ENCODE assay signal across 21 cellular contexts in genomic region chr14:28482644-28483043, GRCh38.
A peak's percentile ranks its signal among the peaks of the same experiment; 100 is the strongest.
DNase-seq lines count a peak whose midpoint lies in the region; ATAC-seq, FAIRE-seq and TF ChIP-seq lines count a peak whose summit lies in the region.
"Had no signal": no experiment of that assay in that cellular context is flagged by ENCODE, and none has a peak within 500 bp of the region (broad histone marks: within the 10 kb centered on the region; RNA-seq: fewer than 3 reads in every experiment).

No MANE protein-coding gene starts in this region.

- DNase-seq in NCI-H2227 treated with DMSO at 0.1 percent for 48 hours (lab: John Stamatoyannopoulos, UW), result peak; percentile 14
- no peak for DNase-seq in astrocyte (ENCODE audit: low read depth)
- peak; percentile 5 for DNase-seq in left kidney (ENCODE audit: low read depth, low spot score)
- DNase-seq in brain microvascular endothelial cell, result no peak
- DNase-seq: BE2C; CD8-positive, alpha-beta T cell; COR-L47; DMS153; DMS79 treated with DMSO at 0.1 percent for 48 hours; EL; GDM1 had no signal

- in situ Hi-C loops in brain microvascular endothelial cell (cut with HindIII; ENCODE audit: low pct_ligation_motif_present, low sequenced_read_pairs), result no loop called here

- H3K27ac ChIP-seq in astrocyte (ENCODE audit: low read depth, low read length) (no peak overlapping the region), brain microvascular endothelial cell (no peak overlapping the region)
- H3K27ac ChIP-seq: A549 had no signal

- no peak for FAIRE-seq in astrocyte (lab: Jason Lieb, UNC)
- FAIRE-seq: A549, D721Med, GM12892, GM19239, H1, HepG2 had no signal

- H3K4me2 ChIP-seq in astrocyte (ENCODE audit: low read length), result peak overlapping the region; percentile 30
- H3K4me2 ChIP-seq: A549 had no signal

- no peak overlapping the region for H3K9ac ChIP-seq in astrocyte (ENCODE audit: low read length)

- H2AFZ ChIP-seq in astrocyte (ENCODE audit: low read depth, low read length), result peak overlapping the region; percentile 55

- no peaks in the 10 kb centered on the region for H3K4me1 ChIP-seq in astrocyte (ENCODE audit: insufficient read depth, low read length)
- H3K4me1 ChIP-seq: A549, BE2C, HAP-1 had no signal

- no peaks in the 10 kb centered on the region for H3K9me3 ChIP-seq in astrocyte (ENCODE audit: insufficient read depth, low read depth, low read length)
- H3K9me3 ChIP-seq: A549, BE2C, HAP-1 had no signal

- H3K27me3 ChIP-seq in astrocyte (ENCODE audit: insufficient read depth, low read length) (no peaks in the 10 kb centered on the region), brain microvascular endothelial cell (replicated peaks) (no peaks in the 10 kb centered on the region)
- H3K27me3 ChIP-seq: BE2C had no signal

- H3K36me3 Mint-ChIP-seq in astrocyte (ENCODE audit: low read depth, unreplicated experiment), result no peaks in the 10 kb centered on the region
- H3K36me3 Mint-ChIP-seq: CD14-positive monocyte; CD8-positive, alpha-beta T cell had no signal

- H3K27me3 Mint-ChIP-seq in astrocyte (ENCODE audit: low read depth, unreplicated experiment), result no peaks in the 10 kb centered on the region

- ATAC-seq in HG02678 (IDR thresholded peaks at IDR 0.05; ENCODE audit: unreplicated experiment) (no peak), GM21825 (IDR thresholded peaks at IDR 0.05; ENCODE audit: unreplicated experiment) (no peak)
- ATAC-seq: A549; CD8-positive, alpha-beta T cell; HepG2 had no signal

- H4K20me1 ChIP-seq in astrocyte (ENCODE audit: insufficient read depth, low read length), result no peaks in the 10 kb centered on the region

- H3K4me3 ChIP-seq in astrocyte (ENCODE audit: insufficient read depth, low read depth, low read length) (no peak overlapping the region), brain microvascular endothelial cell (ENCODE audit: low read depth, low read length) (no peak overlapping the region)
- H3K4me3 ChIP-seq: A549, HAP-1 had no signal

- TF ChIP-seq CTCF in astrocyte (IDR thresholded peaks at IDR 0.05; ENCODE audit: insufficient read depth, low read depth, low read length), result no peak
- no peak for TF ChIP-seq CTCF in brain microvascular endothelial cell (IDR thresholded peaks at IDR 0.05; ENCODE audit: low read depth, low read length, missing control alignments)

- no peaks in the 10 kb centered on the region for H3K36me3 ChIP-seq in astrocyte (ENCODE audit: insufficient read depth, low read length)
- H3K36me3 ChIP-seq in brain microvascular endothelial cell (replicated peaks), result no peaks in the 10 kb centered on the region
- H3K36me3 ChIP-seq: BE2C, HAP-1 had no signal

- no peaks in the 10 kb centered on the region for H3K79me2 ChIP-seq in astrocyte (ENCODE audit: insufficient read depth, low read length)

- H3K9me3 Mint-ChIP-seq in astrocyte (ENCODE audit: unreplicated experiment), result no peaks in the 10 kb centered on the region

- H3K4me3 Mint-ChIP-seq in astrocyte (ENCODE audit: unreplicated experiment), result no peak overlapping the region
- H3K4me3 Mint-ChIP-seq: CD14-positive monocyte; CD8-positive, alpha-beta T cell had no signal

- no peak overlapping the region for H3K27ac Mint-ChIP-seq in astrocyte (ENCODE audit: unreplicated experiment)
- H3K27ac Mint-ChIP-seq: CD14-positive monocyte; CD8-positive, alpha-beta T cell had no signal

- H3K4me1 Mint-ChIP-seq in astrocyte (ENCODE audit: low read depth, unreplicated experiment), result no peaks in the 10 kb centered on the region
- H3K4me1 Mint-ChIP-seq: CD14-positive monocyte had no signal

Comparison
In these comparisons a context has a peak if more than half of its experiments do, and no peak if none do; other contexts are left out.
1. DNase-seq: peak in NCI-H2227 treated with DMSO at 0.1 percent for 48 hours (single experiment) and left kidney (single experiment); none in astrocyte (single experiment) and brain microvascular endothelial cell (single experiment).